20 cellular contexts compared by ENCODE assay signal in the genomic region with DNA sequence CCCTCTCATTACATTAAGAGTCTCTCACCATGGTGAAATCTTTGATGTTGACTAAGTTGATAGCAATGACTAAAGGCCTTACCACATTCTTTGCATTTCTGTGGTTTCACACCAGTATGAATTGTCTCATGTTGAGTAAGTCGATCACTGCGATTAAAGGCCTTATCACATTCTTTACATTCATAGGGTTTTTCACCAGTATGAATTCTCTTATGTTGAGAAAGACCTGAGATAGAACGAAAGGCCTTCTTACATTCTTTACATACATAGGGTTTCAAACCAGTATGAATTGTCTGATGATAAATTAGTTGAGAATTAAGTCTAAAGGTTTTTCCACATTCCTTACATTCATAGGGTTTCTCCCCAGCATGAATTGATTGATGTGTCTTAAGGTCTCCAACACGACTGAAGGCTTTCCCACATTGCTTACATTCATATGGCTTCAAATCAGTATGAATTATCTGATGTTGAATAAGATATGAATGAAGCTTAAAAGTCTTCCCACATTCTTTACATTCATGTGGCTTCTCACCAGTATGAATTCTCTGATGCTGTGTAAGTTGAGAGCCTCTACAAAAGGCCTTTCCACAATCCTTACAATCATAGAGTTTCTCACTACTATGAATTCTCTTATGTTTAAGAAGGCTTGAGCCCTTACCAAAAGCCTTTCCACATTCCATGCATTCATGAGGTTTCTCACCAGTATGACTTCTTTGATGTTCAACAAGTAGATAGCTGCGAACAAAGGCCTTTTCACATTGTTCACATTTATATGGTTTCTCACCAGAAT. TPM values are rescaled to one million over a fixed set of nuclear protein-coding genes. Genes with fewer than 3 reads are reported as not detected.
DNase-seq lines count a peak whose midpoint lies in the region; ATAC-seq, FAIRE-seq and TF ChIP-seq lines count a peak whose summit lies in the region.
"Had no signal": no experiment of that assay in that cellular context is flagged by ENCODE, and none has a peak within 500 bp of the region (broad histone marks: within the 10 kb centered on the region; RNA-seq: fewer than 3 reads in every experiment).

No MANE protein-coding gene starts in this region.

- no peak overlapping the region for H3K23ac ChIP-seq in mesenchymal stem cell (ENCODE audit: low read length in 2 of 2)

- no peak; the same call in 1 of the 2 replicates for TF ChIP-seq EP300 in Ishikawa (IDR thresholded peaks at IDR 0.05; ENCODE audit: borderline replicate concordance)
- no peak for TF ChIP-seq EP300 in GM12878 (IDR thresholded peaks at IDR 0.05; ENCODE audit: borderline replicate concordance in 1 of 2, control insufficient read depth in 1 of 2, low read depth in 2 of 2, low read length in 2 of 2)

- no peak for TF ChIP-seq CTCF in GM12878 (IDR thresholded peaks at IDR 0.05 in 2 of 3, conservative IDR thresholded peaks at IDR 0.05 in 1 of 3; ENCODE audit: control insufficient read depth in 2 of 3, extremely low read depth in 1 of 3, insufficient read depth in 1 of 3, low read depth in 3 of 3, low read length in 3 of 3)
- TF ChIP-seq CTCF in spleen (IDR thresholded peaks at IDR 0.05 in 8 of 11, conservative IDR thresholded peaks at IDR 0.05 in 3 of 11) = no peak

- FAIRE-seq in GM12878 (lab: Jason Lieb, UNC) = no peak

- peak; percentile 20 for DNase-seq in Caki2 (ENCODE audit: low read depth)
- no peak for DNase-seq in GM12878 (ENCODE audit: low read depth, low spot score)
- peak; percentile 8 for DNase-seq in mesenchymal stem cell
- no peak for DNase-seq in NCI-H345 (lab: John Stamatoyannopoulos, UW)
- DNase-seq in spleen = no peak
- DNase-seq: activated CD4-positive, alpha-beta memory T cell treated with anti-CD3 and anti-CD28 coated beads, Interleukin-2, amount 10 ng/mL, durations not matched to agents 7 days and 5 days; activated CD4-positive, CD25-positive, alpha-beta regulatory T cell; activated T-cell treated with anti-CD3 and anti-CD28 coated beads, Interleukin-2, amount 50 U/mL, for 48 hours; dermis blood vessel endothelial cell; GM23248; mucosa of descending colon; NCI-H1694; NCI-H82; stimulated activated CD4-positive, alpha-beta T cell treated with anti-CD3 and anti-CD28 coated beads, Interleukin-4, amount 100 ng/mL, for 4 hours had no signal

- SMC1A ChIA-PET in GM12878 (lab: Charles Lee; ENCODE audit: uncharacterized antibody, unreplicated experiment) = no interaction called here

- H3K14ac ChIP-seq in mesenchymal stem cell (ENCODE audit: low read length in 2 of 2) = no peak overlapping the region

- H4K20me1 ChIP-seq in GM12878 (ENCODE audit: control insufficient read depth, insufficient read depth) = no peaks in the 10 kb centered on the region

- TF ChIP-seq POLR2A in GM12878 (IDR thresholded peaks at IDR 0.05; ENCODE audit: low read depth, low read length) = no peak
- no peak for TF ChIP-seq POLR2A in spleen (IDR thresholded peaks at IDR 0.05)
- TF ChIP-seq POLR2A in GM18505 (IDR thresholded peaks at IDR 0.05; ENCODE audit: borderline replicate concordance, extremely low read depth, insufficient read depth, insufficient read length) = no peak

- CTCF ChIA-PET in GM12878 (lab: Yijun Ruan, JAX) = no interaction called here

- H3K27ac ChIP-seq in GM12878 (ENCODE audit: control insufficient read depth, insufficient read depth) (no peak overlapping the region), mesenchymal stem cell (ENCODE audit: low read length, poor library complexity, severe bottlenecking) (no peak overlapping the region), spleen (no peak overlapping the region)
- H3K27ac ChIP-seq: GM23248, neural progenitor cell had no signal

- H3K9ac ChIP-seq in GM12878 (ENCODE audit: control insufficient read depth, insufficient read depth, low read length) (no peak overlapping the region), mesenchymal stem cell (ENCODE audit: low read length) (no peak overlapping the region)
- H3K9ac ChIP-seq: GM23248, neural progenitor cell had no signal

- intact Hi-C loops in GM12878 (cut with micrococcal nuclease; ENCODE audit: unreplicated experiment) = no loop called here
- intact Hi-C loops in spleen (cut with DNase I; ENCODE audit: low total_unique reads) = no loop called here

- H3K4ac ChIP-seq in mesenchymal stem cell (ENCODE audit: low read depth in 1 of 2, low read length in 2 of 2) = no peak overlapping the region

- POLR2A ChIA-PET in GM12878 (lab: Charles Lee) = no interaction called here

- no peak overlapping the region for H3K4me3 ChIP-seq in GM12878
- peak overlapping the region in 1 of 2 experiments; percentile 54 for H3K4me3 ChIP-seq in mesenchymal stem cell (ENCODE audit: insufficient read depth in 1 of 2, low read depth in 1 of 2, low read length in 2 of 2)
- H3K4me3 ChIP-seq in spleen = no peak overlapping the region
- H3K4me3 ChIP-seq: GM23248, mucosa of descending colon, neural progenitor cell had no signal

- no TSS peak for BruUV-seq in GM12878 (replicated peaks; lab: Mats Ljungman, UMichigan)

- TF ChIP-seq RAD21 in Ishikawa (IDR thresholded peaks at IDR 0.05; ENCODE audit: low read depth) = no peak
- TF ChIP-seq RAD21 in GM12878 (IDR thresholded peaks at IDR 0.05; ENCODE audit: insufficient read depth, low read depth, low read length) = no peak

- no peak overlapping the region for H4K8ac ChIP-seq in mesenchymal stem cell (ENCODE audit: low read length)

- H2BK12ac ChIP-seq in mesenchymal stem cell (ENCODE audit: low read length in 2 of 2) = no peak overlapping the region

- H4K91ac ChIP-seq in mesenchymal stem cell (ENCODE audit: low read length) = no peak overlapping the region

- RAD21 ChIA-PET in GM12878 (lab: Charles Lee; ENCODE audit: unreplicated experiment) = no interaction called here

- H3K9me3 ChIP-seq in GM12878 (replicated peaks; ENCODE audit: control insufficient read depth, insufficient read depth, low read length) = peaks cover 9% of the 10 kb centered on the region
- peaks cover 96% of the 10 kb centered on the region for H3K9me3 ChIP-seq in mesenchymal stem cell (ENCODE audit: control insufficient read depth, low read length)
- peaks cover 47 to 100% (median 98%) of the 10 kb centered on the region in 8 donors for H3K9me3 ChIP-seq in spleen

- H3K36me3 ChIP-seq in GM12878 (ENCODE audit: control insufficient read depth in 2 of 2, insufficient read depth in 2 of 2, low read length in 1 of 2) = no peaks in the 10 kb centered on the region
- peaks cover 0 to 18% of the 10 kb centered on the region in 2 experiments for H3K36me3 ChIP-seq in mesenchymal stem cell (ENCODE audit: control insufficient read depth in 1 of 2, insufficient read depth in 2 of 2, low read depth in 1 of 2, low read length in 2 of 2)
- peaks cover 2 to 63% (median 8%) of the 10 kb centered on the region in 6 donors for H3K36me3 ChIP-seq in spleen
- H3K36me3 ChIP-seq: neural progenitor cell had no signal

- H2BK15ac ChIP-seq in mesenchymal stem cell (ENCODE audit: low read depth, poor library complexity, severe bottlenecking) = no peak overlapping the region

- in situ Hi-C loops in Caki2 (cut with HindIII; ENCODE audit: low pct_unique_long_range_greater_than_20kb, low sequenced_read_pairs) = no loop called here
- in situ Hi-C loops in GM12878 (cut with MboI) = no loop called here

- ATAC-seq in GM12878 (no peak), HG02759 (IDR thresholded peaks at IDR 0.05; ENCODE audit: unreplicated experiment) (no peak), GM18505 (IDR thresholded peaks at IDR 0.05; ENCODE audit: unreplicated experiment) (no peak)
- ATAC-seq: left lobe of liver, mucosa of descending colon, Panc1 had no signal

- H3K27me3 ChIP-seq in GM12878 (replicated peaks in 1 of 2; ENCODE audit: control insufficient read depth in 2 of 2, insufficient read depth in 2 of 2, low read length in 1 of 2) (no peaks in the 10 kb centered on the region), mesenchymal stem cell (ENCODE audit: control insufficient read depth in 1 of 2, insufficient read depth in 1 of 2, low read length in 2 of 2) (no peaks in the 10 kb centered on the region), spleen (replicated peaks in 1 of 7) (no peaks in the 10 kb centered on the region)
- H3K27me3 ChIP-seq: neural progenitor cell had no signal

- H2BK120ac ChIP-seq in mesenchymal stem cell (ENCODE audit: low read depth, low read length) = no peak overlapping the region

- no peak overlapping the region for H2BK5ac ChIP-seq in mesenchymal stem cell (ENCODE audit: low read depth, low read length, poor library complexity, severe bottlenecking)

- H2AFZ ChIP-seq in GM12878 (ENCODE audit: control insufficient read depth, low read depth, low read length) (no peak overlapping the region), mesenchymal stem cell (ENCODE audit: low read depth, low read length) (no peak overlapping the region)
- H2AFZ ChIP-seq: GM23248, neural progenitor cell had no signal

- 17% methylated on average over 5 of the region's 5 CpGs for WGBS in GM12878 (ENCODE audit: insufficient coverage, insufficient replicate concordance, low lambda C conversion rate, missing lambda C conversion rate)
- 100% methylated on average over 1 of the region's 5 CpGs for WGBS in mesenchymal stem cell
- 84 to 90% (median 89%) methylated on average over 5 of the region's 5 CpGs for WGBS in spleen, 5 donors

- H3K4me2 ChIP-seq in GM12878 (ENCODE audit: control insufficient read depth, insufficient read depth) (no peak overlapping the region), mesenchymal stem cell (ENCODE audit: low read length, poor library complexity, severe bottlenecking) (no peak overlapping the region)
- H3K4me2 ChIP-seq: neural progenitor cell had no signal

- H3K18ac ChIP-seq in mesenchymal stem cell (ENCODE audit: low read depth in 1 of 2, low read length in 2 of 2) = no peak overlapping the region

- H2AK5ac ChIP-seq in mesenchymal stem cell (ENCODE audit: low read length, severe bottlenecking) = no peak overlapping the region

- H3K79me2 ChIP-seq in GM12878 (ENCODE audit: control insufficient read depth, insufficient read depth, low read length) = no peaks in the 10 kb centered on the region

- H3K4me1 ChIP-seq in GM12878 (ENCODE audit: control insufficient read depth, insufficient read depth, low read length) (no peaks in the 10 kb centered on the region), mesenchymal stem cell (ENCODE audit: control insufficient read depth, insufficient read depth, low read depth, low read length) (no peaks in the 10 kb centered on the region), spleen (no peaks in the 10 kb centered on the region)
- H3K4me1 ChIP-seq: neural progenitor cell had no signal

- H3K79me1 ChIP-seq in mesenchymal stem cell (replicated peaks; ENCODE audit: low read length, poor library complexity, severe bottlenecking) = no peaks in the 10 kb centered on the region

RNA-seq across cellular contexts. Expression of a gene that starts 11.0 kb away (rescaled TPM):
- not detected in 2 replicates for total RNA-seq in Caki2 (2014; rRNA removed; shearing (Covaris generic); ENCODE audit: low replicate concordance)
- total RNA-seq in GM12878 (2013; cell fraction: nucleolus; rRNA removed) = 14.0 and 16.7 TPM in 2 replicates
- total RNA-seq in GM12878 (2014; rRNA removed) (0.11 and 0.38 TPM in 2 replicates), GM12878 (2014; rRNA removed; fragmentation: Illumina TruSeq; extraction: Trizol) (0.72 and 1.0 TPM in 2 replicates), GM12878 (2021) (0.36 and 0.64 TPM in 2 replicates), spleen (1 to 10 TPM; 2.5 to 6.0 (median 3.8) TPM)
- polyA plus RNA-seq in GM12878 (2011; ENCODE audit: low read depth) = 1.9 TPM
- polyA plus RNA-seq in GM12878 (2011; rRNA removed) (2.3 and 5.5 TPM in 2 replicates), GM12878 (2014; fragmentation: Illumina TruSeq; extraction: Trizol) (1.2 and 1.5 TPM in 2 replicates), GM12878 (2014; fragmentation: Nextera tagmentation; extraction: Ambion mirVana) (under 1 TPM; 0.31 to 0.42 TPM), GM12878 (2014; rRNA removed) (0.18 and 0.63 TPM in 2 replicates), GM12878 (2016; fragmentation: Nextera tagmentation; extraction: Ambion mirVana) (under 1 TPM in 1 of 2 experiments, not detected in 1; 0.68 TPM), spleen (10 to 100 TPM in 1 of 3 donors, 1 to 10 TPM in 2; 8.2 to 10.3 (median 9.1) TPM)
- polyA plus RNA-seq in GM12878 (2011; cell fraction: cytosol; rRNA removed) = 0.67 and 1.6 TPM in 2 replicates
- polyA plus RNA-seq in GM12878 (2011; cell fraction: nucleus; rRNA removed) = 1.8 and 3.5 TPM in 2 replicates
- polyA plus RNA-seq in GM12878 (2012) = 3.5 and 4.9 TPM in 2 replicates
- 0.82 and 0.88 TPM in 2 replicates for polyA minus RNA-seq in GM12878 (2011; rRNA and poly(A)+ RNA removed)
- not detected in 2 replicates for polyA minus RNA-seq in GM12878 (2011; cell fraction: cytosol; rRNA and poly(A)+ RNA removed)
- polyA minus RNA-seq in GM12878 (2011; cell fraction: nucleus; rRNA and poly(A)+ RNA removed) = 0.96 and 1.1 TPM in 2 replicates
- 5.3 TPM for polyA plus RNA-seq in mesenchymal stem cell (2013, experiment 1 of 2)
- 6.0 TPM for polyA plus RNA-seq in mesenchymal stem cell (2013, experiment 2 of 2)

RNA-seq across cellular contexts. Expression of a gene that starts 45.6 kb away (rescaled TPM):
- total RNA-seq in Caki2 (2014; rRNA removed; shearing (Covaris generic); ENCODE audit: low replicate concordance) = 3.4 and 3.6 TPM in 2 replicates
- total RNA-seq in GM12878 (2013; cell fraction: nucleolus; rRNA removed) = 40.7 and 62.8 TPM in 2 replicates
- 4.3 and 4.9 TPM in 2 replicates for total RNA-seq in GM12878 (2014; rRNA removed)
- 7.8 and 7.9 TPM in 2 replicates for total RNA-seq in GM12878 (2014; rRNA removed; fragmentation: Illumina TruSeq; extraction: Trizol)
- total RNA-seq in GM12878 (2021) = 5.1 and 5.4 TPM in 2 replicates
- polyA plus RNA-seq in GM12878 (2011; ENCODE audit: low read depth) = 2.7 TPM
- polyA plus RNA-seq in GM12878 (2011; rRNA removed) = 5.6 and 11.4 TPM in 2 replicates
- polyA plus RNA-seq in GM12878 (2011; cell fraction: cytosol; rRNA removed) = 1.5 and 2.6 TPM in 2 replicates
- polyA plus RNA-seq in GM12878 (2011; cell fraction: nucleus; rRNA removed) = 4.8 and 5.6 TPM in 2 replicates
- polyA plus RNA-seq in GM12878 (2012) = 3.9 and 4.4 TPM in 2 replicates
- polyA plus RNA-seq in GM12878 (2014; fragmentation: Illumina TruSeq; extraction: Trizol) = 3.0 and 6.7 TPM in 2 replicates
- polyA plus RNA-seq in GM12878 (2014; fragmentation: Nextera tagmentation; extraction: Ambion mirVana) = 1 to 10 TPM; 2.2 to 2.4 TPM
- polyA plus RNA-seq in GM12878 (2014; rRNA removed) = 3.1 and 3.8 TPM in 2 replicates
- 1 to 10 TPM; 3.0 to 3.6 TPM for polyA plus RNA-seq in GM12878 (2016; fragmentation: Nextera tagmentation; extraction: Ambion mirVana)
- polyA minus RNA-seq in GM12878 (2011; rRNA and poly(A)+ RNA removed) = 4.8 and 5.4 TPM in 2 replicates
- 2.0 and 5.5 TPM in 2 replicates for polyA minus RNA-seq in GM12878 (2011; cell fraction: cytosol; rRNA and poly(A)+ RNA removed)
- polyA minus RNA-seq in GM12878 (2011; cell fraction: nucleus; rRNA and poly(A)+ RNA removed) = 5.4 and 6.1 TPM in 2 replicates
- 3.2 TPM for polyA plus RNA-seq in mesenchymal stem cell (2013, experiment 1 of 2)
- 2.8 TPM for polyA plus RNA-seq in mesenchymal stem cell (2013, experiment 2 of 2)
- 10 to 100 TPM in 6 of 7 donors, 1 to 10 TPM in 1; 6.0 to 15.6 (median 11.9) TPM for total RNA-seq in spleen
- polyA plus RNA-seq in spleen = 1 to 10 TPM; 1.1 to 3.0 (median 1.1) TPM

Comparison
In these comparisons a context has a peak if more than half of its experiments do, and no peak if none do; other contexts are left out.
1. DNase-seq: peak in Caki2 (single experiment) and mesenchymal stem cell (single experiment); none in GM12878 (single experiment), NCI-H345 (single experiment) and spleen (single experiment).